Comparison of ENCODE assay signal across 8 cellular contexts in the genomic region with DNA sequence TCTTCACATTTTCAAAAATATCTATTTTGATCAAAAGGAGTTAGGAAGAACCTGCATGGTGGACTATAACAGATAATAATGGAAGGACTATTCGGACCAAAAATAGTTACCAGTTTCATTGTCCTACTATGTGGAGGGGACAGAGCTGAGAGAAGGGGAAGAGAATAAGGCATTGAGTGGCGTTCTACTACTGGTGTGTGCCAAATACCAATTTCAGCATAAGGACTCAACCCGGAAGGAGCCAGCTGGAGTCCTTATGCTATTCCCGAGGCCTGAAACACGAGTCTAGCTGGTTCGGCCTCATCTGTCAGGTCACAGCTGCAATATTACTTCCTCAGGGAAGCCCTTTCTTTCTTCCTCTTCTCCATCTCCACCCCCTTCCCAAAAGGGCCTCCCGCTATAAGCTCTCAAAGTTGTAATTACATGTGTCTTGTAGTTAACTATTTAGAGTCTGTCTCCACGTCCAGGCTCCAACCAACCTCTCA. TPM values are rescaled to one million over a fixed set of nuclear protein-coding genes. Genes with fewer than 3 reads are reported as not detected.
DNase-seq lines count a peak whose midpoint lies in the region; TF ChIP-seq lines count a peak whose summit lies in the region.

No MANE protein-coding gene starts in this region.

- peak overlapping the region; percentile 78 for H3K4me3 Mint-ChIP-seq in Caco-2 (ENCODE audit: unreplicated experiment)
- H3K4me3 Mint-ChIP-seq in activated naive CD8-positive, alpha-beta T cell = peak overlapping the region; percentile 91

- no TSS peak for BruUV-seq in Caco-2 (replicated peaks; lab: Mats Ljungman, UMichigan)

- peaks cover 5% of the 10 kb centered on the region for H3K9me3 Mint-ChIP-seq in Caco-2 (ENCODE audit: unreplicated experiment)
- no peaks in the 10 kb centered on the region for H3K9me3 Mint-ChIP-seq in activated naive CD8-positive, alpha-beta T cell (ENCODE audit: low read depth)

- no peaks in the 10 kb centered on the region for H3K27me3 ChIP-seq in Caco-2 (replicated peaks; ENCODE audit: control insufficient read depth, insufficient read depth, low read length)
- no peaks in the 10 kb centered on the region for H3K27me3 ChIP-seq in right atrium auricular region

- intact Hi-C loops in Caco-2 (cut with micrococcal nuclease; ENCODE audit: unreplicated experiment) = loop anchor here (1.0 kb wide), 1 partner anchor 46 kb away; no protein-coding TSS in a partner anchor

- H3K36me3 Mint-ChIP-seq in Caco-2 (ENCODE audit: insufficient read depth, unreplicated experiment) = peaks cover 7% of the 10 kb centered on the region
- H3K36me3 Mint-ChIP-seq in activated naive CD8-positive, alpha-beta T cell = no peaks in the 10 kb centered on the region

- DNase-seq in Caco-2 (peak in 1 of 2 experiments; percentile 30), HT1080 (ENCODE audit: low read depth) (peak; percentile 5), right atrium auricular region (ENCODE audit: low spot score) (peak; percentile 59), retinal pigment epithelial cell (ENCODE audit: low read depth) (no peak), NAMALWA (ENCODE audit: low spot score) (no peak), NCI-H1092 treated with DMSO at 0.1 percent for 48 hours (lab: John Stamatoyannopoulos, UW) (no peak), SW 1271 (lab: John Stamatoyannopoulos, UW) (no peak)

- CTCF ChIA-PET in Caco-2 (lab: Charles Lee) = interaction anchor here (0.7 to 1.3 kb wide), 2 partner anchors 21 to 85 kb away, joined by 4 read pairs; no protein-coding TSS in a partner anchor

- H3K9me3 ChIP-seq in Caco-2 = no peaks in the 10 kb centered on the region
- H3K9me3 ChIP-seq in right atrium auricular region = no peaks in the 10 kb centered on the region

- peak overlapping the region; percentile 89 for H3K4me3 ChIP-seq in Caco-2 (ENCODE audit: low read depth, low read length)
- H3K4me3 ChIP-seq in right atrium auricular region = peak overlapping the region; percentile 55 to 88
- H3K4me3 ChIP-seq in retinal pigment epithelial cell (ENCODE audit: low read length) = peak overlapping the region; percentile 81

- TF ChIP-seq CTCF in Caco-2 (IDR thresholded peaks at IDR 0.05; ENCODE audit: insufficient read depth in 1 of 2, low read depth in 1 of 2, low read length in 1 of 2, severe bottlenecking in 1 of 2, unreplicated experiment in 1 of 2) = no peak
- no peak for TF ChIP-seq CTCF in right atrium auricular region (IDR thresholded peaks at IDR 0.05)
- TF ChIP-seq CTCF in retinal pigment epithelial cell (conservative IDR thresholded peaks at IDR 0.05; ENCODE audit: low read depth, low read length) = no peak

- H3K27ac Mint-ChIP-seq in Caco-2 (ENCODE audit: unreplicated experiment) = peak overlapping the region; percentile 95
- peak overlapping the region; percentile 72 for H3K27ac Mint-ChIP-seq in activated naive CD8-positive, alpha-beta T cell

- H3K36me3 ChIP-seq in Caco-2 (ENCODE audit: control insufficient read depth, insufficient read depth, low read length) = no peaks in the 10 kb centered on the region
- H3K36me3 ChIP-seq in right atrium auricular region = no peaks in the 10 kb centered on the region

- H3K4me1 Mint-ChIP-seq in Caco-2 (ENCODE audit: low read depth, unreplicated experiment) = peaks cover 31% of the 10 kb centered on the region
- peaks cover 25% of the 10 kb centered on the region for H3K4me1 Mint-ChIP-seq in activated naive CD8-positive, alpha-beta T cell (ENCODE audit: low read depth)

- H3K4me1 ChIP-seq in Caco-2 (peaks cover 11% of the 10 kb centered on the region), right atrium auricular region (peaks cover 0 to 6% of the 10 kb centered on the region in 2 donors)

- POLR2A ChIA-PET in Caco-2 (lab: Charles Lee) = interaction anchor here (0.8 to 2.8 kb wide), 6 partner anchors 10 to 42 kb away, joined by 3 to 21 read pairs (median 3); a partner anchor contains a TSS

- peak overlapping the region; percentile 84 to 94 for H3K27ac ChIP-seq in right atrium auricular region

- H3K27me3 Mint-ChIP-seq in Caco-2 (ENCODE audit: insufficient read depth, unreplicated experiment) = no peaks in the 10 kb centered on the region
- peaks cover 16% of the 10 kb centered on the region for H3K27me3 Mint-ChIP-seq in activated naive CD8-positive, alpha-beta T cell

RNA-seq across cellular contexts. Expression of a gene that starts 20.5 kb away (rescaled TPM):
- total RNA-seq in Caco-2 (2022) (43.1 and 48.7 TPM in 2 replicates), right atrium auricular region (10 to 100 TPM; 10.6 to 12.9 TPM)
- 21.9 and 25.2 TPM in 2 replicates for total RNA-seq in HT1080 (2014; rRNA removed; shearing (Covaris generic))
- polyA plus RNA-seq in HT1080 (2015; cell fraction: cytosol; rRNA removed) = 7.8 and 12.0 TPM in 2 replicates
- 23.1 and 24.4 TPM in 2 replicates for polyA plus RNA-seq in HT1080 (2015; cell fraction: nucleus; rRNA removed)

Comparison
In these comparisons a context has a peak if more than half of its experiments do, and no peak if none do; other contexts are left out.
1. DNase-seq: peak in HT1080 (single experiment) and right atrium auricular region (single experiment); none in retinal pigment epithelial cell (single experiment), NAMALWA (single experiment), NCI-H1092 treated with DMSO at 0.1 percent for 48 hours (single experiment) and SW 1271 (0 of 2).
2. Peak in every context shown above with its lines, with median percentiles within 50 percentile points of each other: H3K4me3 ChIP-seq.